8 cellular contexts compared by ENCODE assay signal in the genomic region with DNA sequence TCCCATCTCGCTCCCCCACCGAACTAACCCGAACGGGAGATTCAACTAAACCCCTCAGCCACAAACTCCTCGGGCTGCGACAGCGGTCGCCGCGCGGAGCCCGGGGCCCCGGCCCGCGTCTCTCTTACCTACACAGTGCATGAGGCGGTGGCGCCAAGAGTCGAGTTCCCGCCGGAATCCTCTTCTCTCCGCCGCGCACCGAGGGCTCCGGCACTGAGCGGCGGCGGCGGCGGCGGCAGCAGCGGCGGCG. TPM values are rescaled to one million over a fixed set of nuclear protein-coding genes. Genes with fewer than 3 reads are reported as not detected.
DNase-seq lines count a peak whose midpoint lies in the region; ATAC-seq and TF ChIP-seq lines count a peak whose summit lies in the region.

No MANE protein-coding gene starts in this region.

- ATAC-seq in HG02588 (IDR thresholded peaks at IDR 0.05; ENCODE audit: unreplicated experiment) = peak; percentile 9

- peak overlapping the region; percentile 97 for H3K4me3 ChIP-seq in GM12864 (ENCODE audit: low read depth, low read length)
- H3K4me3 ChIP-seq in SJCRH30 = peak overlapping the region; percentile 83
- H3K4me3 ChIP-seq in fibroblast of mammary gland (ENCODE audit: control insufficient read depth, low read depth, low read length) = peak overlapping the region; percentile 94
- H3K4me3 ChIP-seq in prostate gland = peak overlapping the region; percentile 91 to 96

- no peaks in the 10 kb centered on the region for H3K4me1 ChIP-seq in SJCRH30
- H3K4me1 ChIP-seq in prostate gland (replicated peaks) = no peaks in the 10 kb centered on the region

- no peaks in the 10 kb centered on the region for H3K27me3 ChIP-seq in SJCRH30
- no peaks in the 10 kb centered on the region for H3K27me3 ChIP-seq in prostate gland (replicated peaks; ENCODE audit: insufficient read depth)

- no peak for TF ChIP-seq CTCF in GM12864 (IDR thresholded peaks at IDR 0.05; ENCODE audit: low read depth, low read length, missing control alignments)
- no peak for TF ChIP-seq CTCF in fibroblast of mammary gland (conservative IDR thresholded peaks at IDR 0.05; ENCODE audit: control insufficient read depth, insufficient read depth, low read depth, low read length)
- no peak for TF ChIP-seq CTCF in prostate gland (IDR thresholded peaks at IDR 0.05)

- no peak for TF ChIP-seq POLR2A in prostate gland (IDR thresholded peaks at IDR 0.05)

- DNase-seq in GM12864 (ENCODE audit: low read depth) (no peak), SJCRH30 (no peak), fibroblast of mammary gland (ENCODE audit: low read depth) (no peak), prostate gland (ENCODE audit: low spot score) (no peak), activated gamma-delta T cell (lab: John Stamatoyannopoulos, UW) (no peak), hepatic stellate cell (ENCODE audit: low spot score) (no peak), DMS 273 (lab: John Stamatoyannopoulos, UW; ENCODE audit: unreplicated experiment) (no peak)

- H3K36me3 ChIP-seq in SJCRH30 (no peaks in the 10 kb centered on the region), prostate gland (no peaks in the 10 kb centered on the region)

- no peaks in the 10 kb centered on the region for H3K9me3 ChIP-seq in SJCRH30 (replicated peaks)
- no peaks in the 10 kb centered on the region for H3K9me3 ChIP-seq in prostate gland

- intact Hi-C loops in prostate gland (cut with DNase I) = no loop called here

- WGBS in prostate gland = under 1% methylated on average over 25 of the region's 34 CpGs

- H3K27ac ChIP-seq in SJCRH30 (peak overlapping the region; percentile 73), prostate gland (peak overlapping the region; percentile 85 to 93)

RNA-seq across cellular contexts. Expression of a gene that starts 0.2 kb away (rescaled TPM):
- total RNA-seq in SJCRH30 (2014; rRNA removed; shearing (Covaris generic)) = 17.1 and 18.1 TPM in 2 replicates
- total RNA-seq in prostate gland = 10 to 100 TPM; 17.8 to 34.5 TPM
